12 cellular contexts compared by ENCODE assay signal in the genomic region with DNA sequence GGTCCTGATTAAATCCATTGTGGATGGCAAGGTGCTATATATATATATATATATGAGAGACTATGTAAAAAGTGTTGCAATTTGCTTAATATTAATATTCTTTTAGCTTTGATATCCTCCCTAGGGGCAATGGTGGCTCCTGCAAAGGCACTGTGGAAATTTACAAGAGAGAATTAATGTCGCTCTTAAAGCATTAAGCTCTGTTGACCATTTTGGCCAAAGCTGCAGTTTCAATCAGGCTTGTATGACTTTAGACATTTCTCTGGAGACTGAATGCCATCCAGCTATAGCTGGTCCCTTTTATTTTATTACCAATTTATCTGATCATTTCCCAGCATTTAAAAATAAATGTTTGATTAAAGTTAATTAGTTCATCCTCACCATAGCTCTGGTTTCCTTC.
A peak's percentile ranks its signal among the peaks of the same experiment; 100 is the strongest.
DNase-seq lines count a peak whose midpoint lies in the region; ATAC-seq, FAIRE-seq and TF ChIP-seq lines count a peak whose summit lies in the region.
"Had no signal": no experiment of that assay in that cellular context is flagged by ENCODE, and none has a peak within 500 bp of the region (broad histone marks: within the 10 kb centered on the region; RNA-seq: fewer than 3 reads in every experiment).

No MANE protein-coding gene starts in this region.

- no CpG with 5 or more reads among the region's 1 CpG for WGBS in neuronal stem cell (ENCODE audit: extremely low coverage in 2 of 2, insufficient read length in 2 of 2, insufficient replicate concordance in 1 of 2), 2 donors

- no peak overlapping the region for H3K4me3 ChIP-seq in HEK293 (ENCODE audit: low read depth, low read length)
- H3K4me3 ChIP-seq in neuronal stem cell (ENCODE audit: low read length in 2 of 2) = peak overlapping the region in 1 of 2 donors; percentile 47

- no peak overlapping the region for H3K27ac ChIP-seq in CD4-positive, alpha-beta T cell (ENCODE audit: low read depth, low read length)
- H3K27ac ChIP-seq in HEK293 (ENCODE audit: extremely low read depth, low read depth, low read length) (peak overlapping the region; percentile 7; the same call in 1 of the 2 replicates), cingulate gyrus (ENCODE audit: low read depth, low read length) (peak overlapping the region; percentile 70), neuronal stem cell (replicated peaks; ENCODE audit: low read length) (peak overlapping the region; percentile 66)
- H3K27ac ChIP-seq: KMS-11 had no signal

- H2AFZ ChIP-seq in neuronal stem cell (ENCODE audit: low read length) = no peak overlapping the region

- FAIRE-seq in D721Med (lab: Jason Lieb, UNC) = no peak
- FAIRE-seq: keratinocyte, RCC 7860 had no signal

- no peak overlapping the region for H3K23ac ChIP-seq in neuronal stem cell (ENCODE audit: low read depth, low read length, poor library complexity)

- H3K4me3 Mint-ChIP-seq in CD4-positive, alpha-beta T cell = peak overlapping the region; percentile 91

- H3K9me3 ChIP-seq in CD4-positive, alpha-beta T cell (ENCODE audit: control insufficient read depth, low read length) = no peaks in the 10 kb centered on the region
- H3K9me3 ChIP-seq in HEK293 (ENCODE audit: control insufficient read depth, insufficient read depth, low read depth, low read length) (no peaks in the 10 kb centered on the region), neuronal stem cell (replicated peaks in 1 of 2; ENCODE audit: control insufficient read depth in 2 of 2, insufficient read depth in 1 of 2, low read depth in 1 of 2, low read length in 2 of 2) (no peaks in the 10 kb centered on the region)
- H3K9me3 ChIP-seq: ovary had no signal

- no peaks in the 10 kb centered on the region for H3K27me3 Mint-ChIP-seq in CD4-positive, alpha-beta T cell

- no peak overlapping the region for H3K9ac ChIP-seq in neuronal stem cell (ENCODE audit: low read depth, low read length, poor library complexity)
- H3K9ac ChIP-seq: KMS-11 had no signal

- H3K36me3 Mint-ChIP-seq in CD4-positive, alpha-beta T cell (ENCODE audit: low read depth) = no peaks in the 10 kb centered on the region

- peak overlapping the region; percentile 80 for H3K27ac Mint-ChIP-seq in CD4-positive, alpha-beta T cell

- no peak for DNase-seq in CD4-positive, alpha-beta T cell
- DNase-seq in neuronal stem cell (ENCODE audit: low spot score) (no peak), DMS114 treated with DMSO at 0.1 percent for 48 hours (lab: John Stamatoyannopoulos, UW; ENCODE audit: unreplicated experiment) (no peak), D721Med (ENCODE audit: insufficient read length, low spot score) (no peak), iPS-NIHi7 (ENCODE audit: extremely low spot score) (no peak)

- no peak overlapping the region for H2BK15ac ChIP-seq in neuronal stem cell (ENCODE audit: low read length)

- peaks cover 90% of the 10 kb centered on the region for H3K4me1 Mint-ChIP-seq in CD4-positive, alpha-beta T cell (ENCODE audit: low read depth)

- H3K4ac ChIP-seq in neuronal stem cell (ENCODE audit: low read length) = no peak overlapping the region

- peaks cover 2% of the 10 kb centered on the region for H3K79me1 ChIP-seq in neuronal stem cell (ENCODE audit: low read depth, low read length)

- no peak for TF ChIP-seq CTCF in CD4-positive, alpha-beta T cell (IDR thresholded peaks at IDR 0.05)
- TF ChIP-seq CTCF in HEK293 (tag by site-specific recombination; IDR thresholded peaks at IDR 0.05) = no peak
- TF ChIP-seq CTCF in D721Med (IDR thresholded peaks at IDR 0.05; ENCODE audit: insufficient read depth, missing control alignments) = no peak

- H2BK120ac ChIP-seq in neuronal stem cell (ENCODE audit: low read depth, low read length) = no peak overlapping the region

- no peak overlapping the region for H3K18ac ChIP-seq in neuronal stem cell (ENCODE audit: low read length)

- H3K14ac ChIP-seq in neuronal stem cell (ENCODE audit: low read length) = no peak overlapping the region

- H3K4me1 ChIP-seq in HEK293 (ENCODE audit: control insufficient read depth, insufficient read depth, low read length) (peaks cover 53% of the 10 kb centered on the region), neuronal stem cell (ENCODE audit: control insufficient read depth in 2 of 2, insufficient read depth in 1 of 2, low read depth in 1 of 2, low read length in 2 of 2) (peaks cover 31 to 54% of the 10 kb centered on the region in 2 donors)

- no peak for ATAC-seq in CD4-positive, alpha-beta T cell (ENCODE audit: poor library complexity)
- no peak for ATAC-seq in GM19463 (IDR thresholded peaks at IDR 0.05; ENCODE audit: unreplicated experiment)

- H2BK12ac ChIP-seq in neuronal stem cell (ENCODE audit: low read length) = no peak overlapping the region

- H3K27me3 ChIP-seq in CD4-positive, alpha-beta T cell (ENCODE audit: control insufficient read depth, insufficient read depth, low read length) = no peaks in the 10 kb centered on the region
- H3K27me3 ChIP-seq in neuronal stem cell (ENCODE audit: control insufficient read depth in 3 of 3, insufficient read depth in 3 of 3, low read depth in 1 of 3, low read length in 3 of 3) = no peaks in the 10 kb centered on the region
- H3K27me3 ChIP-seq: ovary had no signal

- H3K36me3 ChIP-seq in HEK293 (ENCODE audit: control insufficient read depth in 2 of 2, insufficient read depth in 1 of 2, low read length in 2 of 2) (no peaks in the 10 kb centered on the region), neuronal stem cell (replicated peaks in 1 of 2; ENCODE audit: control insufficient read depth in 2 of 2, insufficient read depth in 2 of 2, low read length in 2 of 2) (no peaks in the 10 kb centered on the region)
- H3K36me3 ChIP-seq: ovary had no signal

- CTCF ChIA-PET in CD4-positive, alpha-beta T cell (lab: Charles Lee) = interaction anchor here (1.5 kb wide), 1 partner anchor 15 kb away, joined by 4 read pairs; no protein-coding TSS in a partner anchor
- CTCF ChIA-PET in HEK293 (lab: Yijun Ruan, JAX) = interaction anchor here (0.5 to 5.4 kb wide), 6 partner anchors 9 to 223 kb away, joined by 3 to 25 read pairs (median 6); no protein-coding TSS in a partner anchor

- H2BK5ac ChIP-seq in neuronal stem cell (ENCODE audit: low read length) = no peak overlapping the region

- H4K8ac ChIP-seq in neuronal stem cell (ENCODE audit: low read depth, low read length) = no peak overlapping the region

- H4K91ac ChIP-seq in neuronal stem cell (ENCODE audit: low read depth, low read length, poor library complexity) = no peak overlapping the region

- H3K4me2 ChIP-seq in neuronal stem cell (ENCODE audit: insufficient read depth, low read length, poor library complexity, severe bottlenecking) = peak overlapping the region; percentile 49
- H3K4me2 ChIP-seq: KMS-11 had no signal

- H3K9me3 Mint-ChIP-seq in CD4-positive, alpha-beta T cell = no peaks in the 10 kb centered on the region

- H2AK5ac ChIP-seq in neuronal stem cell (ENCODE audit: low read depth, low read length) = no peak overlapping the region

- POLR2A ChIA-PET in CD4-positive, alpha-beta T cell (lab: Charles Lee) = interaction anchor here (0.9 to 2.4 kb wide), 4 partner anchors 12 to 32 kb away, joined by 3 to 6 read pairs (median 5); no protein-coding TSS in a partner anchor
- POLR2A ChIA-PET in HEK293 (lab: Yijun Ruan, JAX) = interaction anchor here (0.6 to 1.5 kb wide), 2 partner anchors 40 to 728 kb away, joined by 3 to 8 read pairs; a partner anchor contains a TSS

- intact Hi-C loops in CD4-positive, alpha-beta T cell (cut with DNase I, micrococcal nuclease) = no loop called here

TF ChIP-seq in HEK293, 187 proteins besides CTCF, POLR2A, EP300 and RAD21:
- TF ChIP-seq ZNF433 (tag by site-specific recombination; IDR thresholded peaks at IDR 0.05; ENCODE audit: low read depth) = no peak
- TF ChIP-seq, protein P1, sequence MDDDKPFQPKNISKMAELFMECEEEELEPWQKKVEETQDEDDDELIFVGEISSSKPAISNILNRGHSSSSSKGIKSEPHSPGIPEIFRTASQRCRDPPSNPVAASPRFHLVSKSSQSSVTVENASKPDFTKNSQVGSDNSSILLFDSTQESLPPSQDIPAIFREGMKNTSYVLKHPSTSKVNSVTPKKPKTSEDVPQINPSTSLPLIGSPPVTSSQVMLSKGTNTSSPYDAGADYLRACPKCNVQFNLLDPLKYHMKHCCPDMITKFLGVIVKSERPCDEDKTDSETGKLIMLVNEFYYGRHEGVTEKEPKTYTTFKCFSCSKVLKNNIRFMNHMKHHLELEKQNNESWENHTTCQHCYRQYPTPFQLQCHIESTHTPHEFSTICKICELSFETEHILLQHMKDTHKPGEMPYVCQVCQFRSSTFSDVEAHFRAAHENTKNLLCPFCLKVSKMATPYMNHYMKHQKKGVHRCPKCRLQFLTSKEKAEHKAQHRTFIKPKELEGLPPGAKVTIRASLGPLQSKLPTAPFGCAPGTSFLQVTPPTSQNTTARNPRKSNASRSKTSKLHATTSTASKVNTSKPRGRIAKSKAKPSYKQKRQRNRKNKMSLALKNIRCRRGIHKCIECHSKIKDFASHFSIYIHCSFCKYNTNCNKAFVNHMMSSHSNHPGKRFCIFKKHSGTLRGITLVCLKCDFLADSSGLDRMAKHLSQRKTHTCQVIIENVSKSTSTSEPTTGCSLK (tag by site-specific recombination; IDR thresholded peaks at IDR 0.05) = no peak
- TF ChIP-seq ZSCAN30 (tag by site-specific recombination; IDR thresholded peaks at IDR 0.05) = no peak
- TF ChIP-seq ZNF133 (tag by site-specific recombination; IDR thresholded peaks at IDR 0.05) = no peak
